Comparison of ENCODE assay signal across 14 cellular contexts in the genomic region with DNA sequence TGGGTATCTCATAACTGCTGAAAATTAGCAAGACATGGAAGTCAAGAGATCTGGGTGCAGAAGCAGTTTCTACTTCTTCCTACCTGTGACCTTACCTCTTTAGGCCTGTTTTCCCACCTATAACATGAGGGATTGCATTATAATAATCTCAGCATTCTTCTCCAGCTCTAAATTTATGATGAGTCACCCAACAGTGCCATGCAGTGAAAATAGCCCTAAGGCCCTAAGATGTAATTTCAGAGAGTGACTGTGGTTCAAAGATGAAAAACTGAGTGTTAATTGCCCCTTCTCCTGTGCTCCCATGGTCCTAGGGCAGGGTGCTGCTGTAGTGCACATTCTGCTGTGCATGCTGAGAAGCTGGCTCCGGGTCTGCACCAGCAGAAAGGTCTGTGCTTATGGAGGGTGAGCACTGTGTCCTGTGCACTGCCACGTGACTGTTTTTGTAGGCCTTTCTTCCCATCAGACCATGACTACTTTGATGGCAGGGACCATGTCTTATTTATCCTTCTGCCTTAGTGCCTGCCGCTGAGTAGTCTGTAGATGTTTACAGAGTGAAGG. TPM values are rescaled to one million over a fixed set of nuclear protein-coding genes. Genes with fewer than 3 reads are reported as not detected.
DNase-seq lines count a peak whose midpoint lies in the region; ATAC-seq, FAIRE-seq and TF ChIP-seq lines count a peak whose summit lies in the region.
"Had no signal": no experiment of that assay in that cellular context is flagged by ENCODE, and none has a peak within 500 bp of the region (broad histone marks: within the 10 kb centered on the region; RNA-seq: fewer than 3 reads in every experiment).

No MANE protein-coding gene starts in this region.

- H3K36me3 Mint-ChIP-seq in activated CD8-positive, alpha-beta T cell treated with anti-CD3 and anti-CD28 coated beads for 36 hours (ENCODE audit: low read depth) = peaks cover 16% of the 10 kb centered on the region

- TF ChIP-seq EP300 in HepG2 (IDR thresholded peaks at IDR 0.05; ENCODE audit: low read depth in 2 of 2, low read length in 2 of 2) = no peak
- no peak for TF ChIP-seq EP300 in HepG2 (CRISPR knock-in tag; IDR thresholded peaks at IDR 0.05; ENCODE audit: borderline replicate concordance)

- H3K27ac ChIP-seq in HepG2 (ENCODE audit: extremely low read length, insufficient read depth, low read length) = peak overlapping the region; percentile 79
- peak overlapping the region in 1 of 3 donors; percentile 66 for H3K27ac ChIP-seq in right lobe of liver
- H3K27ac ChIP-seq: SK-N-MC had no signal

- CTCF ChIA-PET in HepG2 (lab: Yijun Ruan, JAX; ENCODE audit: low intra/inter-chr PET ratio, low total read pairs) = no interaction called here
- CTCF ChIA-PET in activated CD8-positive, alpha-beta T cell treated with anti-CD3 and anti-CD28 coated beads for 36 hours (lab: Charles Lee) = interaction anchor here (0.7 to 4.7 kb wide), 5 partner anchors 13 to 945 kb away, joined by 3 to 21 read pairs (median 5); no protein-coding TSS in a partner anchor

- H3K9ac ChIP-seq in HepG2 (ENCODE audit: insufficient read depth, low read depth, low read length) = peak overlapping the region; percentile 30

- intact Hi-C loops in HepG2 (cut with micrococcal nuclease; ENCODE audit: unreplicated experiment) (loop anchor here (1.0 kb wide), 1 partner anchor 8 kb away; no protein-coding TSS in a partner anchor), right lobe of liver (cut with DNase I) (no loop called here)
- intact Hi-C loops in activated CD8-positive, alpha-beta T cell treated with anti-CD3 and anti-CD28 coated beads for 36 hours (cut with micrococcal nuclease) = no loop called here

- H3K4me1 ChIP-seq in HepG2 (ENCODE audit: insufficient read depth, low read length) (peaks cover 85% of the 10 kb centered on the region), right lobe of liver (peaks cover 0 to 22% (median 4%) of the 10 kb centered on the region in 4 donors)

- DNase-seq in HepG2 (ENCODE audit: low spot score) (no peak), right lobe of liver (no peak), foreskin melanocyte (peak; percentile 35), SK-N-DZ (ENCODE audit: low spot score) (no peak), C1 segment of cervical spinal cord (lab: John Stamatoyannopoulos, UW) (no peak), NCI-H1092 (lab: John Stamatoyannopoulos, UW) (no peak)
- DNase-seq in activated CD8-positive, alpha-beta T cell treated with anti-CD3 and anti-CD28 coated beads for 36 hours = no peak
- DNase-seq: AML-193, dorsolateral prefrontal cortex, heart left ventricle, left ventricle myocardium superior, NCI-H510A treated with DMSO at 0.1 percent for 48 hours had no signal

- peak overlapping the region; percentile 88 for H3K27ac Mint-ChIP-seq in activated CD8-positive, alpha-beta T cell treated with anti-CD3 and anti-CD28 coated beads for 36 hours

- no peak for ATAC-seq in HepG2
- no peak for ATAC-seq in right lobe of liver
- ATAC-seq in activated CD8-positive, alpha-beta T cell treated with anti-CD3 and anti-CD28 coated beads for 36 hours = no peak
- ATAC-seq in HG03378 (IDR thresholded peaks at IDR 0.05; ENCODE audit: unreplicated experiment) = no peak
- ATAC-seq: heart left ventricle, left ventricle myocardium superior had no signal

- peaks cover 7% of the 10 kb centered on the region for H3K9me3 Mint-ChIP-seq in activated CD8-positive, alpha-beta T cell treated with anti-CD3 and anti-CD28 coated beads for 36 hours

- peaks cover 46% of the 10 kb centered on the region for H3K4me1 Mint-ChIP-seq in activated CD8-positive, alpha-beta T cell treated with anti-CD3 and anti-CD28 coated beads for 36 hours (ENCODE audit: low read depth)

- 78% methylated on average over 3 of the region's 3 CpGs for WGBS in HepG2 (ENCODE audit: low lambda C conversion rate)
- 27% methylated on average over 1 of the region's 3 CpGs for WGBS in right lobe of liver (ENCODE audit: insufficient coverage, low coverage, low lambda C conversion rate, missing lambda C conversion rate)

- TF ChIP-seq CTCF in HepG2 (CRISPR knock-in tag; IDR thresholded peaks at IDR 0.05) = no peak
- TF ChIP-seq CTCF in right lobe of liver (IDR thresholded peaks at IDR 0.05) = no peak
- TF ChIP-seq CTCF in activated CD8-positive, alpha-beta T cell treated with anti-CD3 and anti-CD28 coated beads for 36 hours (IDR thresholded peaks at IDR 0.05) = no peak

- no peaks in the 10 kb centered on the region for H3K79me2 ChIP-seq in HepG2 (ENCODE audit: insufficient read depth, low read length)

- FAIRE-seq in HepG2 (lab: Jason Lieb, UNC) = no peak

- H2AFZ ChIP-seq in HepG2 (ENCODE audit: low read length) = no peak overlapping the region

- peak overlapping the region; percentile 65 for H3K4me2 ChIP-seq in HepG2 (ENCODE audit: low read depth, low read length)

- H3K36me3 ChIP-seq in HepG2 (replicated peaks in 1 of 2; ENCODE audit: control insufficient read depth in 1 of 2, insufficient read depth in 2 of 2, low read length in 2 of 2) (no peaks in the 10 kb centered on the region), right lobe of liver (no peaks in the 10 kb centered on the region)
- H3K36me3 ChIP-seq: heart left ventricle had no signal

- TF ChIP-seq POLR2A in HepG2 (IDR thresholded peaks at IDR 0.05; ENCODE audit: insufficient read depth in 1 of 2, low read depth in 2 of 2, low read length in 2 of 2) (no peak), right lobe of liver (IDR thresholded peaks at IDR 0.05) (no peak)

- in situ Hi-C loops in HepG2 (cut with HindIII; ENCODE audit: extremely low pct_ligation_motif_present, low pct_unique_long_range_greater_than_20kb) = no loop called here

- POLR2A ChIA-PET in HepG2 (lab: Yijun Ruan, JAX) = interaction anchor here (0.8 to 2.5 kb wide), 4 partner anchors 9 to 29 kb away, joined by 3 to 21 read pairs (median 11); partner anchors contain the start of gene JUN
- POLR2A ChIA-PET in activated CD8-positive, alpha-beta T cell treated with anti-CD3 and anti-CD28 coated beads for 36 hours (lab: Charles Lee) = interaction anchor here (1.4 to 3.0 kb wide), 3 partner anchors 10 to 29 kb away, joined by 3 to 16 read pairs (median 4); partner anchors contain the start of gene JUN

- H3K27me3 ChIP-seq in HepG2 (ENCODE audit: control insufficient read depth in 1 of 2, insufficient read depth in 2 of 2, low read length in 2 of 2) (no peaks in the 10 kb centered on the region), right lobe of liver (no peaks in the 10 kb centered on the region)
- H3K27me3 ChIP-seq: dorsolateral prefrontal cortex, heart left ventricle had no signal

- H3K4me3 Mint-ChIP-seq in activated CD8-positive, alpha-beta T cell treated with anti-CD3 and anti-CD28 coated beads for 36 hours = no peak overlapping the region

- no peaks in the 10 kb centered on the region for H4K20me1 ChIP-seq in HepG2 (ENCODE audit: insufficient read depth, low read length)

- H3K4me3 ChIP-seq in HepG2 (replicated peaks in 1 of 3; ENCODE audit: insufficient read depth in 1 of 3, low read depth in 2 of 3, low read length in 3 of 3) = no peak overlapping the region
- H3K4me3 ChIP-seq in right lobe of liver = no peak overlapping the region
- H3K4me3 ChIP-seq: dorsolateral prefrontal cortex, heart left ventricle, SK-N-MC had no signal

- BruUV-seq in HepG2 (replicated peaks; lab: Mats Ljungman, UMichigan) = no TSS peak

- H3K9me3 ChIP-seq in HepG2 (ENCODE audit: low read length) (no peaks in the 10 kb centered on the region), right lobe of liver (no peaks in the 10 kb centered on the region)
- H3K9me3 ChIP-seq: heart left ventricle had no signal

- H3K27me3 Mint-ChIP-seq in activated CD8-positive, alpha-beta T cell treated with anti-CD3 and anti-CD28 coated beads for 36 hours = no peaks in the 10 kb centered on the region

- no peak for TF ChIP-seq RAD21 in HepG2 (CRISPR knock-in tag; IDR thresholded peaks at IDR 0.05)

RNA-seq across cellular contexts. Expression of gene JUN, which starts 29.7 kb away (rescaled TPM):
- total RNA-seq in HepG2 (2016; rRNA removed; fragmentation: Illumina TruSeq; extraction: Trizol) (13.3 and 22.3 TPM in 2 replicates), right lobe of liver (100 to 1,000 TPM in 3 of 6 experiments, 10 to 100 TPM in 2, 1 to 10 TPM in 1; 9.3 to 116 (median 88.1) TPM)
- 2.7 and 3.4 TPM in 2 replicates for total RNA-seq in HepG2 (2016; cell fraction: cytosol; rRNA removed; fragmentation: Illumina TruSeq; extraction: Trizol; ENCODE audit: low read depth)
- 10.4 and 25.4 TPM in 2 replicates for total RNA-seq in HepG2 (2016; cell fraction: insoluble cytoplasmic fraction; rRNA removed; fragmentation: Illumina TruSeq; extraction: Trizol)
- 7.5 and 8.4 TPM in 2 replicates for total RNA-seq in HepG2 (2016; cell fraction: membrane; rRNA removed; fragmentation: Illumina TruSeq; extraction: Trizol)
- 37.1 and 40.6 TPM in 2 replicates for total RNA-seq in HepG2 (2016; cell fraction: nucleus; rRNA removed; fragmentation: Illumina TruSeq; extraction: Trizol)
- polyA plus RNA-seq in HepG2 (2011; rRNA removed) = 18.2 and 28.1 TPM in 2 replicates
- polyA plus RNA-seq in HepG2 (2011; cell fraction: cytosol; rRNA removed) = 17.8 and 19.2 TPM in 2 replicates
- polyA plus RNA-seq in HepG2 (2011; cell fraction: nucleus; rRNA removed) = 39.8 and 53.6 TPM in 2 replicates
- 16.3 and 31.3 TPM in 2 replicates for polyA plus RNA-seq in HepG2 (2012)
- polyA plus RNA-seq in HepG2 (2016; cell fraction: cytosol; fragmentation: Illumina TruSeq; extraction: Trizol; ENCODE audit: low read depth) = 2.5 and 2.8 TPM in 2 replicates
- 14.8 and 19.3 TPM in 2 replicates for polyA plus RNA-seq in HepG2 (2016; cell fraction: insoluble cytoplasmic fraction; fragmentation: Illumina TruSeq; extraction: Trizol; ENCODE audit: low read depth)
- 6.0 and 6.6 TPM in 2 replicates for polyA plus RNA-seq in HepG2 (2016; cell fraction: membrane; fragmentation: Illumina TruSeq; extraction: Trizol; ENCODE audit: low read depth)
- 56.1 and 62.3 TPM in 2 replicates for polyA plus RNA-seq in HepG2 (2016; cell fraction: nucleus; fragmentation: Illumina TruSeq; extraction: Trizol; ENCODE audit: insufficient read depth, low read depth)
- polyA minus RNA-seq in HepG2 (2011; rRNA and poly(A)+ RNA removed; ENCODE audit: low replicate concordance) = 7.3 and 24.3 TPM in 2 replicates
- 19.3 and 24.3 TPM in 2 replicates for polyA minus RNA-seq in HepG2 (2011; cell fraction: cytosol; rRNA and poly(A)+ RNA removed)
- polyA minus RNA-seq in HepG2 (2011; cell fraction: nucleus; rRNA and poly(A)+ RNA removed) = 34.6 and 67.8 TPM in 2 replicates
- total RNA-seq in activated CD8-positive, alpha-beta T cell treated with anti-CD3 and anti-CD28 coated beads for 36 hours = 10 to 100 TPM; 51.4 to 53.2 TPM
- polyA plus RNA-seq in SK-N-DZ (2014; cell fraction: cytosol; rRNA removed) = 20.6 and 20.9 TPM in 2 replicates
- 11.6 and 14.7 TPM in 2 replicates for polyA plus RNA-seq in SK-N-DZ (2014; cell fraction: nucleus; rRNA removed)

RNA-seq across cellular contexts. Expression of gene MYSM1, which starts 54.3 kb away (rescaled TPM):
- total RNA-seq in HepG2 (2016; rRNA removed; fragmentation: Illumina TruSeq; extraction: Trizol) (11.0 and 19.2 TPM in 2 replicates), right lobe of liver (10 to 100 TPM; 10.2 to 16.3 (median 11.6) TPM)
- 10.5 and 11.5 TPM in 2 replicates for total RNA-seq in HepG2 (2016; cell fraction: cytosol; rRNA removed; fragmentation: Illumina TruSeq; extraction: Trizol; ENCODE audit: low read depth)
- total RNA-seq in HepG2 (2016; cell fraction: insoluble cytoplasmic fraction; rRNA removed; fragmentation: Illumina TruSeq; extraction: Trizol) = 11.5 and 21.8 TPM in 2 replicates
- 6.9 and 9.8 TPM in 2 replicates for total RNA-seq in HepG2 (2016; cell fraction: membrane; rRNA removed; fragmentation: Illumina TruSeq; extraction: Trizol)
- 75.4 and 76.0 TPM in 2 replicates for total RNA-seq in HepG2 (2016; cell fraction: nucleus; rRNA removed; fragmentation: Illumina TruSeq; extraction: Trizol)
- polyA plus RNA-seq in HepG2 (2011; rRNA removed) = 24.1 and 27.2 TPM in 2 replicates
- 3.1 and 4.3 TPM in 2 replicates for polyA plus RNA-seq in HepG2 (2011; cell fraction: cytosol; rRNA removed)
- 67.2 and 78.6 TPM in 2 replicates for polyA plus RNA-seq in HepG2 (2011; cell fraction: nucleus; rRNA removed)
- polyA plus RNA-seq in HepG2 (2012) = 20.6 and 32.1 TPM in 2 replicates
- polyA plus RNA-seq in HepG2 (2016; cell fraction: cytosol; fragmentation: Illumina TruSeq; extraction: Trizol; ENCODE audit: low read depth) = 0.43 and 0.72 TPM in 2 replicates
- 9.9 TPM in 2 replicates for polyA plus RNA-seq in HepG2 (2016; cell fraction: insoluble cytoplasmic fraction; fragmentation: Illumina TruSeq; extraction: Trizol; ENCODE audit: low read depth)
- 1.3 and 1.5 TPM in 2 replicates for polyA plus RNA-seq in HepG2 (2016; cell fraction: membrane; fragmentation: Illumina TruSeq; extraction: Trizol; ENCODE audit: low read depth)
- 93.8 and 104 TPM in 2 replicates for polyA plus RNA-seq in HepG2 (2016; cell fraction: nucleus; fragmentation: Illumina TruSeq; extraction: Trizol; ENCODE audit: insufficient read depth, low read depth)
- polyA minus RNA-seq in HepG2 (2011; rRNA and poly(A)+ RNA removed; ENCODE audit: low replicate concordance) = 7.1 and 12.9 TPM in 2 replicates
- 5.7 and 7.3 TPM in 2 replicates for polyA minus RNA-seq in HepG2 (2011; cell fraction: cytosol; rRNA and poly(A)+ RNA removed)
- polyA minus RNA-seq in HepG2 (2011; cell fraction: nucleus; rRNA and poly(A)+ RNA removed) = 186 and 225 TPM in 2 replicates
- 10 to 100 TPM; 34.3 to 36.8 TPM for total RNA-seq in activated CD8-positive, alpha-beta T cell treated with anti-CD3 and anti-CD28 coated beads for 36 hours
- polyA plus RNA-seq in SK-N-DZ (2014; cell fraction: cytosol; rRNA removed) = 8.0 and 13.1 TPM in 2 replicates
- 35.4 and 72.6 TPM in 2 replicates for polyA plus RNA-seq in SK-N-DZ (2014; cell fraction: nucleus; rRNA removed)
